In the genomic region with DNA sequence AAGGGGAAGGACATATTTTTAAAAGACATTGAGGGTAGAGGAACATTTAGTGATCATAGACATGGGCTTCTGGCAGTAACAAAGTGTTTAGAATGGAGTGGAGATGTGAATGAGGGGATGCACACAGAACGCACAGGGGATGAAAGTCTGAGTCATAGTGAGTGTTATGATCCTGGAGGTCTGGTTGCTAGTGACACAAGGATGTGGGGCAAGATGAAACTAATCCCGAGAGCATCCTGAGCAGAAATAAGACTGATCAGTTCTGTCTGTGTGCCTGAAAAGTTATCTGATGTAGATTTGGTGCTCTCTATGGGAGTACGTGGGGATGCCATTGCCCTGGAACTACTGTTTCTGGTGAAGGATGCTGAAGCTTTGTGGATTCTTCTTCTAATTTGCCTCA, we compare ENCODE assay signal across 22 cellular contexts.
DNase-seq lines count a peak whose midpoint lies in the region; ATAC-seq and TF ChIP-seq lines count a peak whose summit lies in the region.
"Had no signal": no experiment of that assay in that cellular context is flagged by ENCODE, and none has a peak within 500 bp of the region (broad histone marks: within the 10 kb centered on the region; RNA-seq: fewer than 3 reads in every experiment).

No MANE protein-coding gene starts in this region.

- ATAC-seq in HG03520 (IDR thresholded peaks at IDR 0.05; ENCODE audit: unreplicated experiment): peak; percentile 59
- ATAC-seq: A549; activated T-cell treated with anti-CD3 and anti-CD28 coated beads, Interleukin-2, amount 50 U/mL, for 4 hours; heart left ventricle; left colon; psoas muscle had no signal

- H3K9me3 ChIP-seq in mammary epithelial cell (replicated peaks; ENCODE audit: insufficient read depth, low read length): no peaks in the 10 kb centered on the region
- H3K9me3 ChIP-seq: A549, heart left ventricle, psoas muscle had no signal

- H3K27ac Mint-ChIP-seq in type B pancreatic cell: no peak overlapping the region
- H3K27ac Mint-ChIP-seq: memory B cell had no signal

- H3K27ac ChIP-seq in mammary epithelial cell (ENCODE audit: insufficient read depth, low read depth, low read length): no peak overlapping the region
- H3K27ac ChIP-seq: A549, heart left ventricle, psoas muscle had no signal

- BruUV-seq in mammary epithelial cell (replicated peaks; lab: Mats Ljungman, UMichigan): no TSS peak

- CTCF ChIA-PET in mammary epithelial cell (lab: Charles Lee; ENCODE audit: low non-redundant PET): no interaction called here

- no peak for TF ChIP-seq CTCF in mammary epithelial cell (conservative IDR thresholded peaks at IDR 0.05 in 1 of 2, IDR thresholded peaks at IDR 0.05 in 1 of 2; ENCODE audit: extremely low read depth in 1 of 2, insufficient read depth in 1 of 2, low read depth in 1 of 2, low read length in 2 of 2)
- no peak for TF ChIP-seq CTCF in type B pancreatic cell (conservative IDR thresholded peaks at IDR 0.05)

- no peak overlapping the region for H3K4me3 Mint-ChIP-seq in type B pancreatic cell
- H3K4me3 Mint-ChIP-seq: activated T-cell treated with anti-CD3 and anti-CD28 coated beads, Interleukin-2, amount 50 U/mL, for 4 hours; memory B cell had no signal

- 84% methylated on average over 3 of the region's 3 CpGs for WGBS in mammary epithelial cell (ENCODE audit: low coverage, missing lambda C conversion rate)

- intact Hi-C loops in mammary epithelial cell (cut with micrococcal nuclease): no loop called here

- no peaks in the 10 kb centered on the region for H3K27me3 Mint-ChIP-seq in type B pancreatic cell
- H3K27me3 Mint-ChIP-seq: memory B cell had no signal

- peaks cover 3% of the 10 kb centered on the region for H3K4me1 Mint-ChIP-seq in type B pancreatic cell (ENCODE audit: unreplicated experiment)
- H3K4me1 Mint-ChIP-seq: memory B cell had no signal

- H3K79me2 ChIP-seq in mammary epithelial cell (ENCODE audit: insufficient read depth, low read length): no peaks in the 10 kb centered on the region

- H3K9ac ChIP-seq in mammary epithelial cell (ENCODE audit: insufficient read depth, low read length): no peak overlapping the region

- dilution Hi-C loops in mammary epithelial cell (cut with HindIII; ENCODE audit: low sequenced_read_pairs): no loop called here

- H3K4me1 ChIP-seq in mammary epithelial cell (ENCODE audit: insufficient read depth, low read length): no peaks in the 10 kb centered on the region
- H3K4me1 ChIP-seq: A549, heart left ventricle, psoas muscle had no signal

- peaks cover 6% of the 10 kb centered on the region for H3K9me3 Mint-ChIP-seq in type B pancreatic cell
- H3K9me3 Mint-ChIP-seq: activated T-cell treated with anti-CD3 and anti-CD28 coated beads, Interleukin-2, amount 50 U/mL, for 4 hours had no signal

- no peaks in the 10 kb centered on the region for H3K36me3 Mint-ChIP-seq in type B pancreatic cell
- H3K36me3 Mint-ChIP-seq: memory B cell had no signal

- no peaks in the 10 kb centered on the region for H4K20me1 ChIP-seq in mammary epithelial cell (ENCODE audit: insufficient read depth, low read length)

- H3K4me3 ChIP-seq in mammary epithelial cell (replicated peaks in 1 of 3; ENCODE audit: insufficient read depth in 1 of 3, low read depth in 2 of 3, low read length in 3 of 3): no peak overlapping the region
- H3K4me3 ChIP-seq: A549, heart left ventricle, psoas muscle had no signal

- no peaks in the 10 kb centered on the region for H3K36me3 ChIP-seq in mammary epithelial cell (ENCODE audit: insufficient read depth, low read length)
- H3K36me3 ChIP-seq: heart left ventricle had no signal

- no peak overlapping the region for H3K4me2 ChIP-seq in mammary epithelial cell (ENCODE audit: insufficient read depth, low read depth, low read length)
- H3K4me2 ChIP-seq: A549 had no signal

- no peaks in the 10 kb centered on the region for H3K27me3 ChIP-seq in mammary epithelial cell (ENCODE audit: insufficient read depth, low read length)
- H3K27me3 ChIP-seq: heart left ventricle had no signal

- in situ Hi-C loops in mammary epithelial cell (cut with MboI; ENCODE audit: low sequenced_read_pairs in 2 of 2): no loop called here

- peak; percentile 14 for DNase-seq in EH (ENCODE audit: low read depth)
- DNase-seq in mammary epithelial cell: peak; percentile 66
- peak; percentile 7 for DNase-seq in iris pigment epithelial cell (ENCODE audit: low read depth)
- DNase-seq in type B pancreatic cell (ENCODE audit: extremely low spot score, unreplicated experiment): no peak
- DNase-seq in iPS-NIHi11 (ENCODE audit: low spot score): no peak
- DNase-seq in NOMO-1 (lab: John Stamatoyannopoulos, UW; ENCODE audit: unreplicated experiment in 2 of 2): no peak
- no peak for DNase-seq in NCI-H187 treated with DMSO at 0.1 percent for 48 hours (lab: John Stamatoyannopoulos, UW)
- DNase-seq: activated T-cell treated with anti-CD3 and anti-CD28 coated beads, Interleukin-2, amount 50 U/mL, for 4 hours; amniotic stem cell; COR-L47; cortex of kidney; DMS79; heart left ventricle; KG1; left colon; NCI-H146; NCI-H510A; psoas muscle; stimulated activated CD8-positive, alpha-beta memory T cell treated with anti-CD3 and anti-CD28 coated beads, Interleukin-4, amount 100 ng/mL, for 48 hours had no signal

- H2AFZ ChIP-seq in mammary epithelial cell (ENCODE audit: low read depth, low read length): no peak overlapping the region

Comparison
In these comparisons a context has a peak if more than half of its experiments do, and no peak if none do; other contexts are left out.
1. DNase-seq: peak in EH (single experiment), mammary epithelial cell (single experiment) and iris pigment epithelial cell (single experiment); none in type B pancreatic cell (single experiment), iPS-NIHi11 (single experiment), NOMO-1 (0 of 2) and NCI-H187 treated with DMSO at 0.1 percent for 48 hours (single experiment).